ENCODE assay signal across 9 cellular contexts in genomic region chr17:63842173-63842539, GRCh38. TPM values are rescaled to one million over a fixed set of nuclear protein-coding genes. Genes with fewer than 3 reads are reported as not detected.
A peak's percentile ranks its signal among the peaks of the same experiment; 100 is the strongest.
DNase-seq lines count a peak whose midpoint lies in the region; ATAC-seq and TF ChIP-seq lines count a peak whose summit lies in the region.
"Had no signal": no experiment of that assay in that cellular context is flagged by ENCODE, and none has a peak within 500 bp of the region (broad histone marks: within the 10 kb centered on the region; RNA-seq: fewer than 3 reads in every experiment).

No MANE protein-coding gene starts in this region.

- TF ChIP-seq CTCF in fibroblast of lung (conservative IDR thresholded peaks at IDR 0.05 in 1 of 2, IDR thresholded peaks at IDR 0.05 in 1 of 2; ENCODE audit: low read depth in 1 of 2, low read length in 2 of 2), result no peak
- no peak for TF ChIP-seq CTCF in parathyroid adenoma (IDR thresholded peaks at IDR 0.05)

- no peak for DNase-seq in activated T-cell treated with anti-CD3 and anti-CD28 coated beads, Interleukin-2, amount 50 U/mL, for 24 hours
- no peak for DNase-seq in activated T-cell treated with anti-CD3 and anti-CD28 coated beads, Interleukin-2, amount 50 U/mL, for 48 hours
- peak in 1 of 2 donors; percentile 14 for DNase-seq in fibroblast of lung (ENCODE audit: low read depth in 2 of 2)
- no peak for DNase-seq in NCI-H2029 (lab: John Stamatoyannopoulos, UW)

- H3K36me3 Mint-ChIP-seq in activated T-cell treated with anti-CD3 and anti-CD28 coated beads, Interleukin-2, amount 50 U/mL, for 24 hours (ENCODE audit: low read depth), result peaks cover 25% of the 10 kb centered on the region

- H2AFZ ChIP-seq in fibroblast of lung (ENCODE audit: low read length), result no peak overlapping the region
- peak overlapping the region; percentile 55 for H2AFZ ChIP-seq in parathyroid adenoma

- H3K4me2 ChIP-seq in fibroblast of lung (ENCODE audit: extremely low read depth, insufficient read depth, low read length) (peak overlapping the region; percentile 96), parathyroid adenoma (ENCODE audit: low read length) (peak overlapping the region; percentile 82)

- H3K79me2 ChIP-seq in fibroblast of lung (ENCODE audit: control insufficient read depth, insufficient read depth, low read length) (peaks cover 45% of the 10 kb centered on the region), parathyroid adenoma (peaks cover 38% of the 10 kb centered on the region)

- H3K4me3 ChIP-seq in fibroblast of lung (replicated peaks in 1 of 4; ENCODE audit: control extremely low read depth in 1 of 4, insufficient read depth in 1 of 4, low read depth in 3 of 4, low read length in 4 of 4) (peak overlapping the region; percentile 53 to 83 (median 76)), parathyroid adenoma (ENCODE audit: low read depth, low read length) (peak overlapping the region; percentile 72)

- H3K27me3 ChIP-seq in fibroblast of lung (ENCODE audit: control insufficient read depth, insufficient read depth, low read length), result no peaks in the 10 kb centered on the region
- H3K27me3 ChIP-seq in parathyroid adenoma (ENCODE audit: control insufficient read depth, insufficient read depth, low read length), result no peaks in the 10 kb centered on the region

- ATAC-seq in HG02938 (IDR thresholded peaks at IDR 0.05; ENCODE audit: unreplicated experiment), result peak; percentile 23
- ATAC-seq in SK-N-SH treated with all-trans-retinoic acid at 6 μM for 48 hours, result peak; percentile 7
- no peak for ATAC-seq in GM21423 (IDR thresholded peaks at IDR 0.05; ENCODE audit: unreplicated experiment)

- H3K4me3 Mint-ChIP-seq in activated T-cell treated with anti-CD3 and anti-CD28 coated beads, Interleukin-2, amount 50 U/mL, for 24 hours, result peak overlapping the region; percentile 97

- no peaks in the 10 kb centered on the region for H4K20me1 ChIP-seq in fibroblast of lung (ENCODE audit: control insufficient read depth, extremely low read depth, insufficient read depth, low read length)

- H3K9me3 ChIP-seq in fibroblast of lung (ENCODE audit: control insufficient read depth, insufficient read depth, low read depth, low read length) (no peaks in the 10 kb centered on the region), parathyroid adenoma (ENCODE audit: control insufficient read depth, low read length) (no peaks in the 10 kb centered on the region)

- H3K36me3 ChIP-seq in fibroblast of lung (ENCODE audit: control insufficient read depth, insufficient read depth, low read length), result no peaks in the 10 kb centered on the region
- H3K36me3 ChIP-seq in parathyroid adenoma (ENCODE audit: control insufficient read depth, insufficient read depth, low read length), result no peaks in the 10 kb centered on the region

- no peaks in the 10 kb centered on the region for H3K27me3 Mint-ChIP-seq in activated T-cell treated with anti-CD3 and anti-CD28 coated beads, Interleukin-2, amount 50 U/mL, for 24 hours

- H3K9ac ChIP-seq in fibroblast of lung (ENCODE audit: insufficient read depth, low read length), result peak overlapping the region; percentile 67
- no peak overlapping the region for H3K9ac ChIP-seq in parathyroid adenoma

- H3K27ac Mint-ChIP-seq in activated T-cell treated with anti-CD3 and anti-CD28 coated beads, Interleukin-2, amount 50 U/mL, for 24 hours, result peak overlapping the region; percentile 95

- H3K4me1 ChIP-seq in fibroblast of lung (ENCODE audit: control insufficient read depth, extremely low read depth, insufficient read depth, low read length), result peaks cover 20% of the 10 kb centered on the region
- peaks cover 25% of the 10 kb centered on the region for H3K4me1 ChIP-seq in parathyroid adenoma

- H3K4me1 Mint-ChIP-seq in activated T-cell treated with anti-CD3 and anti-CD28 coated beads, Interleukin-2, amount 50 U/mL, for 24 hours (ENCODE audit: low read depth), result peaks cover 42% of the 10 kb centered on the region

- no peaks in the 10 kb centered on the region for H3K9me3 Mint-ChIP-seq in activated T-cell treated with anti-CD3 and anti-CD28 coated beads, Interleukin-2, amount 50 U/mL, for 24 hours

- H3K27ac ChIP-seq in fibroblast of lung (ENCODE audit: insufficient read depth, low read length), result peak overlapping the region; percentile 75
- H3K27ac ChIP-seq in parathyroid adenoma, result peak overlapping the region; percentile 81

TF ChIP-seq in SK-N-SH treated with all-trans-retinoic acid at 6 μM for 48 hours, 23 proteins besides CTCF, POLR2A, EP300 and RAD21:
- TF ChIP-seq TCF4 (CRISPR knock-in tag; IDR thresholded peaks at IDR 0.05; ENCODE audit: borderline replicate concordance) (no peak), GLIS3 (CRISPR knock-in tag; IDR thresholded peaks at IDR 0.05) (no peak), ZFP3 (CRISPR knock-in tag; IDR thresholded peaks at IDR 0.05) (no peak), ZNF8 (CRISPR knock-in tag; IDR thresholded peaks at IDR 0.05) (no peak), RARB (CRISPR knock-in tag; IDR thresholded peaks at IDR 0.05) (no peak), ISL1 (CRISPR knock-in tag; IDR thresholded peaks at IDR 0.05) (no peak), SNAI2 (CRISPR knock-in tag; IDR thresholded peaks at IDR 0.05) (no peak), ZC3H10 (CRISPR knock-in tag; IDR thresholded peaks at IDR 0.05) (no peak), CSRNP3 (CRISPR knock-in tag; IDR thresholded peaks at IDR 0.05) (no peak), ZFP30 (CRISPR knock-in tag; IDR thresholded peaks at IDR 0.05) (no peak), PATZ1 (CRISPR knock-in tag; IDR thresholded peaks at IDR 0.05; ENCODE audit: borderline replicate concordance) (no peak), POU6F1 (CRISPR knock-in tag; IDR thresholded peaks at IDR 0.05; ENCODE audit: borderline replicate concordance, low read depth) (no peak), ZNF565 (CRISPR knock-in tag; conservative IDR thresholded peaks at IDR 0.05; ENCODE audit: low read depth) (no peak)

RNA-seq across cellular contexts. Expression of gene SMARCD2, which starts 0.3 kb away (rescaled TPM):
- total RNA-seq in fibroblast of lung, result 87.0 and 94.5 TPM in 2 replicates
- polyA plus RNA-seq in fibroblast of lung, result 51.1 and 57.9 TPM in 2 replicates
- 50.7 and 62.1 TPM in 2 replicates for polyA plus RNA-seq in fibroblast of lung (2012)
- 134 and 196 TPM in 2 replicates for polyA minus RNA-seq in fibroblast of lung (ENCODE audit: low replicate concordance)

RNA-seq across cellular contexts. Expression of gene FTSJ3, which starts 14.7 kb away (rescaled TPM):
- total RNA-seq in fibroblast of lung, result 61.8 and 86.5 TPM in 2 replicates
- 37.8 and 62.2 TPM in 2 replicates for polyA plus RNA-seq in fibroblast of lung
- polyA plus RNA-seq in fibroblast of lung (2012), result 31.7 and 48.3 TPM in 2 replicates
- 29.5 and 72.0 TPM in 2 replicates for polyA minus RNA-seq in fibroblast of lung (ENCODE audit: low replicate concordance)

RNA-seq across cellular contexts. Expression of gene PSMC5, which starts 14.9 kb away (rescaled TPM):
- total RNA-seq in fibroblast of lung, result 61.9 and 66.9 TPM in 2 replicates
- 216 and 276 TPM in 2 replicates for polyA plus RNA-seq in fibroblast of lung
- polyA plus RNA-seq in fibroblast of lung (2012), result 151 and 200 TPM in 2 replicates
- 108 and 120 TPM in 2 replicates for polyA minus RNA-seq in fibroblast of lung (ENCODE audit: low replicate concordance)

RNA-seq across cellular contexts. Expression of gene CSH2, which starts 31.3 kb away (rescaled TPM):
- not detected in 2 replicates for total RNA-seq in fibroblast of lung
- polyA plus RNA-seq in fibroblast of lung, result not detected in 2 replicates
- not detected in 2 replicates for polyA plus RNA-seq in fibroblast of lung (2012)
- not detected in 2 replicates for polyA minus RNA-seq in fibroblast of lung (ENCODE audit: low replicate concordance)
- total RNA-seq: lung microvascular endothelial cell had no signal

RNA-seq across cellular contexts. Expression of gene GH2, which starts 39.6 kb away (rescaled TPM):
- not detected in 2 replicates for total RNA-seq in fibroblast of lung
- not detected in 2 replicates for polyA plus RNA-seq in fibroblast of lung
- polyA plus RNA-seq in fibroblast of lung (2012), result not detected in 2 replicates
- not detected in 2 replicates for polyA minus RNA-seq in fibroblast of lung (ENCODE audit: low replicate concordance)
- total RNA-seq: lung microvascular endothelial cell had no signal
